Comparison of ENCODE assay signal across 31 cellular contexts in genomic region chr1:233919786-233920185, GRCh38. TPM values are rescaled to one million over a fixed set of nuclear protein-coding genes. Genes with fewer than 3 reads are reported as not detected.
"Had no signal": no experiment of that assay in that cellular context is flagged by ENCODE, and none has a peak within 500 bp of the region (broad histone marks: within the 10 kb centered on the region; RNA-seq: fewer than 3 reads in every experiment).

No MANE protein-coding gene starts in this region.

- ATAC-seq: activated T-cell treated with anti-CD3 and anti-CD28 coated beads, Interleukin-2, amount 50 U/mL, for 72 hours; body of pancreas; WTC11 had no signal

- H3K9me3 ChIP-seq: body of pancreas, colonic mucosa had no signal

- FAIRE-seq: endometrium, endothelial cell of umbilical vein, frontal cortex, TTC549 had no signal

- H3K4me1 ChIP-seq: body of pancreas, colonic mucosa, esophagus squamous epithelium had no signal

- H3K27ac ChIP-seq: body of pancreas, colonic mucosa, epithelial cell of prostate, esophagus squamous epithelium, VCaP had no signal

- H3K27me3 ChIP-seq: body of pancreas, colonic mucosa had no signal

- H3K36me3 ChIP-seq: colonic mucosa, esophagus squamous epithelium had no signal

- DNase-seq: activated CD4-positive, alpha-beta memory T cell treated with anti-CD3 and anti-CD28 coated beads, Interleukin-2, amount 10 ng/mL, durations not matched to agents 7 days and 5 days; activated CD4-positive, alpha-beta T cell treated with anti-CD3 and anti-CD28 coated beads for 1 hour; activated CD4-positive, alpha-beta T cell treated with anti-CD3 and anti-CD28 coated beads for 4 hours; activated CD4-positive, alpha-beta T cell treated with anti-CD3 and anti-CD28 coated beads, Interleukin-2, amount 10 ng/mL, durations not matched to agents 7 days and 5 days; activated CD4-positive, alpha-beta T cell treated with anti-CD3 and anti-CD28 coated beads, Interleukin-2, amount 50 U/mL, for 4 hours; activated CD8-positive, alpha-beta memory T cell treated with anti-CD3 and anti-CD28 coated beads, Interleukin-2, amount 50 U/mL, for 48 hours; activated gamma-delta T cell; activated naive CD4-positive, alpha-beta T cell treated with anti-CD3 and anti-CD28 coated beads, Interleukin-2, amount 50 U/mL, for 16 hours; activated naive CD4-positive, alpha-beta T cell treated with Interleukin-2 at 50 U/mL for 16 hours; activated T-cell treated with anti-CD3 and anti-CD28 coated beads for 4 hours; activated T-cell treated with anti-CD3 and anti-CD28 coated beads, Interleukin-2, amount 50 U/mL, for 24 hours; activated T-cell treated with anti-CD3 and anti-CD28 coated beads, Interleukin-2, amount 50 U/mL, for 72 hours; amniotic stem cell; anterior cingulate cortex; body of pancreas; caudate nucleus; colonic mucosa; effector CD8-positive, alpha-beta T cell; esophagus squamous epithelium; head of caudate nucleus; hippocampal formation; T-helper 2 cell had no signal

- H3K4me3 ChIP-seq: body of pancreas, colonic mucosa, esophagus squamous epithelium had no signal

RNA-seq across cellular contexts. Expression of gene SLC35F3, which starts 15.3 kb away (rescaled TPM):
- total RNA-seq: dermis microvascular lymphatic vessel endothelial cell, endothelial cell of umbilical vein, fibroblast of lung had no signal
- polyA plus RNA-seq: endothelial cell of umbilical vein, fibroblast of lung had no signal
